ENCODE assay signal across 2 cellular contexts in genomic region chr6:92910636-92911035, GRCh38.
TF ChIP-seq lines count a peak whose summit lies in the region.

No MANE protein-coding gene starts in this region.

TF ChIP-seq in HepG2, 621 proteins besides CTCF, POLR2A, EP300 and RAD21:
- TF ChIP-seq MAFK (conservative IDR thresholded peaks at IDR 0.05 in 1 of 2, IDR thresholded peaks at IDR 0.05 in 1 of 2; ENCODE audit: low read length in 2 of 2) (peak; percentile 74 to 82), MAFF (IDR thresholded peaks at IDR 0.05; ENCODE audit: low read depth, low read length) (peak; percentile 72; the same call in 1 of the 2 replicates), ZGPAT (CRISPR knock-in tag; IDR thresholded peaks at IDR 0.05) (no peak)

TF ChIP-seq in H1, 55 proteins besides CTCF, POLR2A, EP300 and RAD21 (continued from another document):
- TF ChIP-seq JUND (IDR thresholded peaks at IDR 0.05; ENCODE audit: low read length): no peak
- 0 out of 2 replicates have a peak, but pooled peaks have one; percentile 7 for TF ChIP-seq MAFK (IDR thresholded peaks at IDR 0.05; ENCODE audit: low read depth, low read length)
